In the genomic region with DNA sequence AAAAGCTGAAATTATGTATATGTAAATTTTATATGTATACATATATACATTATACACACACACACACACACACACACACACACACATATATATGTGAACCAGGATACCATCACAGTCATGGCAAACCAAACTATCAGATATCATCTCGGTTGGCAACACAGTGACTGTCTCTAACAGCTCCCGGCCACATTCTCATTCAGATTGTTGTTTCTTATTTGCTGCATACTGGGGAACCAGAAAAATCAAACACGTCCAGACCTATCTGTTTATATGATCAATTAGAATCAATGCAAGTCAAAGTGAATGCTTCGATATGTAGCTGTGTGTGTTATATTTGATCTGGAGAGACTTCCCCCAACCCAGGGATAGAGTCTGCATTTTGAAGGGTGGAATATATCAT, we compare ENCODE assay signal across 9 cellular contexts.
"Had no signal": no experiment of that assay in that cellular context is flagged by ENCODE, and none has a peak within 500 bp of the region (broad histone marks: within the 10 kb centered on the region; RNA-seq: fewer than 3 reads in every experiment).

No MANE protein-coding gene starts in this region.

- H3K9ac ChIP-seq: GM23248 had no signal

- H3K4me2 ChIP-seq: GM23338 had no signal

- DNase-seq: GM23248, GOT3, H7, H9, HCEC 1CT, HFFc6 had no signal

- H3K9me3 ChIP-seq: HAP-1 had no signal

- H3K4me3 Mint-ChIP-seq: GM23338, H9, HFFc6 had no signal

- H3K4me3 ChIP-seq: GM23248, GM23338, HAP-1 had no signal

- H3K36me3 ChIP-seq: HAP-1 had no signal

- H2AFZ ChIP-seq: GM23248, GM23338 had no signal

- H3K27ac Mint-ChIP-seq: GM23338, H9, HFFc6 had no signal

- H3K9me3 Mint-ChIP-seq: GM23338, HFFc6 had no signal

- ATAC-seq: GM23338, HCT116 had no signal
